Comparison of ENCODE assay signal across 10 cellular contexts in the genomic region with DNA sequence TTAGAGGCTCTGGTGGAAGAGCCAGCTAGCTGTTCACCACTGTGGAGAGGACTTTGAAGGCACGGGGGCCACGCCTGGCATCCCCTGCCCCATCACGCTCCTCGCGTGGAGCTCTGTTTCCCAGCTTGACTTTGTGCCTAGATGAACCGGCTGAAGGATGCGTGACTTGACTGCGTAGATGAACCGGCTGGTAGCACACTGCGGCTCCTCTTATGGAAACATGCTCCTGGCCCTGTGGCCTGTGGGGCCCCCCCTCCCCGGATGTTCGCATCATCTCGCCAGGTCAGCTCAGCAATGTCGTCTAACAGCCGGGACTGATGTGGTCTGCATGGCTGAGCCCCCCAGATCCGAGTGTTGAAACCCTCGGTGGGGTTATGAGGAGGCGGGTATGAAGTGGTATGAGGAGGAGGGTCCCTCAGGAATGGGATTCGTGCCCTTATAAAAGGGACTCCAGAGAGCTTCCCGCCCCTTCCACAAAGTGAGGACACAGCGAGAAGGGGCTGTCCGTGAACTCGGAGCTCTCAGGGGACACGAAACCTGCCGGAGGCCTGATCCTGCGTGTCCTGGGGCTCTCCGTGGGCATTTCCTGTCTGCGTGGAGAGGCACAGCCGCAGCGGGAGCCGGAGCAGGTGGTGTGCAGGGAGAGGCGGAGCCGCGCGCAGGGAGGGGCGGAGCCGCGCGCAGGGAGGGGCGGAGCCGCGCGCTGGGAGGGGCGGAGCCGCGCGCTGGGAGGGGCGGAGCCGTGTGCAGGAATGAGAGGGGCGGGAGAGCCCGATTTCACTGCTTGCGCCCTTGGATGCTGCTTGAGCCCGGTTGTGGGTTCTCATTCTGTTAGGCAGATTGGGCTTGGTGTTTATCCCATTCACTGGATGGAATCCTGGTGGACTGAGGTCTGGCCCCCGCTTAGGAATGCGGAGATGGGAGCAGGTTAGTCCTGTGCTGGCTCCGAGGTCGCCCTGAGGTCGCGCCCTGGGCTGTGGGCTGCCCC. TPM values are rescaled to one million over a fixed set of nuclear protein-coding genes. Genes with fewer than 3 reads are reported as not detected.
A peak's percentile ranks its signal among the peaks of the same experiment; 100 is the strongest.
DNase-seq lines count a peak whose midpoint lies in the region; ATAC-seq and TF ChIP-seq lines count a peak whose summit lies in the region.
"Had no signal": no experiment of that assay in that cellular context is flagged by ENCODE, and none has a peak within 500 bp of the region (broad histone marks: within the 10 kb centered on the region; RNA-seq: fewer than 3 reads in every experiment).

No MANE protein-coding gene starts in this region.

- no peak overlapping the region for H3K4me2 ChIP-seq in neuronal stem cell (ENCODE audit: insufficient read depth, low read length, poor library complexity, severe bottlenecking)

- H3K14ac ChIP-seq in neuronal stem cell (ENCODE audit: low read length) = peak overlapping the region; percentile 94

- H3K36me3 ChIP-seq in HUES64 (ENCODE audit: insufficient read depth, low read length) = no peaks in the 10 kb centered on the region; the same call in 1 of the 2 replicates
- H3K36me3 ChIP-seq in colonic mucosa = no peaks in the 10 kb centered on the region
- peaks cover 13 to 29% of the 10 kb centered on the region in 2 donors for H3K36me3 ChIP-seq in neuronal stem cell (replicated peaks in 1 of 2; ENCODE audit: control insufficient read depth in 2 of 2, insufficient read depth in 2 of 2, low read length in 2 of 2)

- H4K91ac ChIP-seq in neuronal stem cell (ENCODE audit: low read depth, low read length, poor library complexity) = no peak overlapping the region

- H2BK12ac ChIP-seq in neuronal stem cell (ENCODE audit: low read length) = no peak overlapping the region

- H2BK15ac ChIP-seq in neuronal stem cell (ENCODE audit: low read length) = no peak overlapping the region

- peaks cover 5% of the 10 kb centered on the region for H3K79me1 ChIP-seq in neuronal stem cell (ENCODE audit: low read depth, low read length)

- peak overlapping the region; percentile 73 for H3K23ac ChIP-seq in neuronal stem cell (ENCODE audit: low read depth, low read length, poor library complexity)

- DNase-seq in GM19240 (ENCODE audit: insufficient read length, low spot score) (peak; percentile 34), colonic mucosa (no peak), neuronal stem cell (ENCODE audit: low spot score) (no peak)
- DNase-seq: cortex of kidney, NCI-H187 treated with DMSO at 0.1 percent for 48 hours had no signal

- H2BK120ac ChIP-seq in neuronal stem cell (ENCODE audit: low read depth, low read length) = no peak overlapping the region

- H3K9me3 ChIP-seq in HUES64 (ENCODE audit: insufficient read depth, low read depth, low read length) (no peaks in the 10 kb centered on the region), colonic mucosa (no peaks in the 10 kb centered on the region), neuronal stem cell (replicated peaks in 1 of 2; ENCODE audit: control insufficient read depth in 2 of 2, insufficient read depth in 1 of 2, low read depth in 1 of 2, low read length in 2 of 2) (no peaks in the 10 kb centered on the region)
- H3K9me3 ChIP-seq: SJSA1 had no signal

- intact Hi-C loops in colonic mucosa (cut with DNase I) = no loop called here

- no peak for TF ChIP-seq CTCF in colonic mucosa (IDR thresholded peaks at IDR 0.05)

- WGBS in HUES64 = 83% methylated on average over 59 of the region's 59 CpGs
- WGBS in neuronal stem cell (ENCODE audit: extremely low coverage in 2 of 2, insufficient read length in 2 of 2, insufficient replicate concordance in 1 of 2), 2 donors = no CpG with 5 or more reads among the region's 59 CpGs

- no peak overlapping the region for H3K9ac ChIP-seq in HUES64 (ENCODE audit: low read depth, low read length)
- no peak overlapping the region for H3K9ac ChIP-seq in colonic mucosa (ENCODE audit: low read depth in 2 of 2, low read length in 2 of 2)
- H3K9ac ChIP-seq in neuronal stem cell (ENCODE audit: low read depth, low read length, poor library complexity) = no peak overlapping the region

- no peak overlapping the region for H2AFZ ChIP-seq in neuronal stem cell (ENCODE audit: low read length)

- H3K27ac ChIP-seq in HUES64 (ENCODE audit: low read depth, low read length) (no peak overlapping the region), colonic mucosa (no peak overlapping the region), neuronal stem cell (replicated peaks; ENCODE audit: low read length) (no peak overlapping the region)
- H3K27ac ChIP-seq: SJSA1 had no signal

- H3K18ac ChIP-seq in neuronal stem cell (ENCODE audit: low read length) = peak overlapping the region; percentile 64

- no peak for ATAC-seq in GM19452 (IDR thresholded peaks at IDR 0.05; ENCODE audit: unreplicated experiment)
- ATAC-seq in GM21423 (IDR thresholded peaks at IDR 0.05; ENCODE audit: unreplicated experiment) = no peak
- ATAC-seq in HG03135 (IDR thresholded peaks at IDR 0.05; ENCODE audit: unreplicated experiment) = no peak

- H2AK5ac ChIP-seq in neuronal stem cell (ENCODE audit: low read depth, low read length) = peak overlapping the region; percentile 46

- peaks cover 15% of the 10 kb centered on the region; the same call in 1 of the 2 replicates for H3K4me1 ChIP-seq in HUES64 (ENCODE audit: insufficient read depth, low read length)
- no peaks in the 10 kb centered on the region for H3K4me1 ChIP-seq in colonic mucosa
- peaks cover 9 to 12% of the 10 kb centered on the region in 2 donors for H3K4me1 ChIP-seq in neuronal stem cell (ENCODE audit: control insufficient read depth in 2 of 2, insufficient read depth in 1 of 2, low read depth in 1 of 2, low read length in 2 of 2)

- H3K4me3 ChIP-seq in HUES64 (ENCODE audit: low read length) (peak overlapping the region; percentile 36; the same call in 1 of the 2 replicates), colonic mucosa (peak overlapping the region; percentile 7), neuronal stem cell (ENCODE audit: low read length in 2 of 2) (no peak overlapping the region)
- H3K4me3 ChIP-seq: SJSA1 had no signal

- no peak overlapping the region for H3K4ac ChIP-seq in neuronal stem cell (ENCODE audit: low read length)

- no peaks in the 10 kb centered on the region for H3K27me3 ChIP-seq in HUES64 (ENCODE audit: insufficient read depth, low read length)
- no peaks in the 10 kb centered on the region for H3K27me3 ChIP-seq in colonic mucosa
- H3K27me3 ChIP-seq in neuronal stem cell (ENCODE audit: control insufficient read depth in 3 of 3, insufficient read depth in 3 of 3, low read depth in 1 of 3, low read length in 3 of 3) = no peaks in the 10 kb centered on the region

- H2BK5ac ChIP-seq in neuronal stem cell (ENCODE audit: low read length) = no peak overlapping the region

- no peak overlapping the region for H4K8ac ChIP-seq in neuronal stem cell (ENCODE audit: low read depth, low read length)

RNA-seq across cellular contexts. Expression of a gene that starts 26.5 kb away (rescaled TPM):
- polyA plus RNA-seq in HUES64 (2013, experiment 1 of 2) = 96.8 TPM
- 99.0 TPM for polyA plus RNA-seq in HUES64 (2013, experiment 2 of 2)
- 10 to 100 TPM; 43.2 to 70.7 TPM for total RNA-seq in colonic mucosa
- polyA plus RNA-seq in neuronal stem cell (2013, experiment 1 of 2) = 149 TPM
- polyA plus RNA-seq in neuronal stem cell (2013, experiment 2 of 2) = 147 TPM

RNA-seq across cellular contexts. Expression of a gene that starts 28.1 kb away (rescaled TPM):
- polyA plus RNA-seq in HUES64 (2013, experiment 1 of 2) = 90.9 TPM
- polyA plus RNA-seq in HUES64 (2013, experiment 2 of 2) = 85.1 TPM
- total RNA-seq in colonic mucosa = 10 to 100 TPM; 33.0 to 56.3 TPM
- polyA plus RNA-seq in neuronal stem cell (2013, experiment 1 of 2) = 54.5 TPM
- polyA plus RNA-seq in neuronal stem cell (2013, experiment 2 of 2) = 56.1 TPM

RNA-seq across cellular contexts. Expression of a gene that starts 55.0 kb away (rescaled TPM):
- polyA plus RNA-seq in HUES64 (2013, experiment 1 of 2) = 0.75 TPM
- 0.32 TPM for polyA plus RNA-seq in HUES64 (2013, experiment 2 of 2)
- total RNA-seq in colonic mucosa = not detected
- polyA plus RNA-seq in neuronal stem cell (2013, experiment 1 of 2) = not detected
- 0.01 TPM for polyA plus RNA-seq in neuronal stem cell (2013, experiment 2 of 2)
- total RNA-seq: SJSA1 had no signal

Comparison
In these comparisons a context has a peak if more than half of its experiments do, and no peak if none do; other contexts are left out.
1. H3K4me3 ChIP-seq: peak in HUES64 (single experiment) and colonic mucosa (single experiment); none in neuronal stem cell (0 of 2).